20 cellular contexts compared by ENCODE assay signal in the genomic region with DNA sequence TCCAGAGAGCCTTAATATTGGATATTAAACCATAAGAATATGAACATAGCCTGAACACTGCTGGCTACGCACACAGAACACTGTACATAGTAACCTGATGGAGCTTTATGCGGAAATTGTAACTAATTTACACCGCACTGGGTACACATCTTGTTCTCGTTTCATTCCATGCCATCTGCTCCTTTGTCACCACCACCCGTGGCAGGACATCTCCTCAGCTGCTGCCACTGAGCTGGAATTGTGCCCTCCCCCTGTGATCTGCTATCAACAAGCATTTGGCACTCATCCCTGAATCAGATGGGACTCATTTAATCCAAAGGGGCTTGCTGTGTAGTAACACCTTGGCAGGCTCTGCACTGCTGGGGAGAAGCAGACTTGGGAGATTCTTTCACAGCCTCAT.
A peak's percentile ranks its signal among the peaks of the same experiment; 100 is the strongest.
DNase-seq lines count a peak whose midpoint lies in the region; TF ChIP-seq lines count a peak whose summit lies in the region.
"Had no signal": no experiment of that assay in that cellular context is flagged by ENCODE, and none has a peak within 500 bp of the region (broad histone marks: within the 10 kb centered on the region; RNA-seq: fewer than 3 reads in every experiment).

No MANE protein-coding gene starts in this region.

- H2BK15ac ChIP-seq in mesendoderm (replicated peaks; ENCODE audit: low read depth): no peak overlapping the region

- H3K18ac ChIP-seq in mesendoderm (ENCODE audit: low read length): no peak overlapping the region

- no peak overlapping the region for H2BK5ac ChIP-seq in mesendoderm (ENCODE audit: low read length)

- CTCF ChIA-PET in HEK293T (lab: Yijun Ruan, JAX): no interaction called here

- no peak overlapping the region for H3K23ac ChIP-seq in mesendoderm (ENCODE audit: low read length)

- H3K79me1 ChIP-seq in mesendoderm (ENCODE audit: low read length): no peaks in the 10 kb centered on the region

- H3K36me3 ChIP-seq in mesendoderm (ENCODE audit: control insufficient read depth, insufficient read depth, low read length): no peaks in the 10 kb centered on the region
- H3K36me3 ChIP-seq: HAP-1, heart left ventricle, left lung had no signal

- H3K79me2 ChIP-seq in mesendoderm (ENCODE audit: control insufficient read depth, insufficient read depth, low read length): no peaks in the 10 kb centered on the region

- DNase-seq in DMS153 (lab: John Stamatoyannopoulos, UW): peak; percentile 86
- peak; percentile 78 for DNase-seq in NCI-H1105 treated with DMSO at 0.1 percent for 48 hours (lab: John Stamatoyannopoulos, UW)
- DNase-seq in NCI-H446 treated with DMSO at 0.1 percent for 48 hours (lab: John Stamatoyannopoulos, UW): peak; percentile 35
- peak; percentile 76 for DNase-seq in mesendoderm
- no peak for DNase-seq in HCEC 1CT
- DNase-seq in HEK293T (ENCODE audit: extremely low spot score): no peak
- DNase-seq in amniotic stem cell (lab: John Stamatoyannopoulos, UW): no peak
- DNase-seq: activated CD4-positive, alpha-beta memory T cell treated with anti-CD3 and anti-CD28 coated beads for 36 hours; activated gamma-delta T cell treated with Interleukin-2 at 50 U/mL for 16 hours; activated T-cell treated with anti-CD3 and anti-CD28 coated beads for 4 hours; CD4-positive, alpha-beta memory T cell; dermis blood vessel endothelial cell; heart left ventricle; left lung; NCI-H146; NK-92 treated with Interleukin-12 subunit alpha and Interleukin-12 subunit beta, amount 100 ng/mL, for 24 hours; psoas muscle; stimulated activated CD4-positive, alpha-beta T cell treated with anti-CD3 and anti-CD28 coated beads, Interleukin-1b, Interleukin-23, amount 100 ng/mL, for 48 hours; stimulated activated naive CD4-positive, alpha-beta T cell had no signal

- POLR2A ChIA-PET in HEK293T (lab: Yijun Ruan, JAX): no interaction called here

- H3K56ac ChIP-seq in mesendoderm (ENCODE audit: low read length): no peak overlapping the region

- no peaks in the 10 kb centered on the region for H3K27me3 ChIP-seq in mesendoderm (ENCODE audit: insufficient read depth, low read length, poor library complexity)
- H3K27me3 ChIP-seq: left lung had no signal

- peaks cover 3% of the 10 kb centered on the region for H3K4me1 ChIP-seq in mesendoderm (ENCODE audit: control insufficient read depth, low read depth, low read length)
- H3K4me1 ChIP-seq: HAP-1, heart left ventricle, left lung, psoas muscle had no signal

- H4K8ac ChIP-seq in mesendoderm (ENCODE audit: low read depth, low read length): no peak overlapping the region

- no peak overlapping the region for H3K4me2 ChIP-seq in mesendoderm (ENCODE audit: low read length)

- H2BK120ac ChIP-seq in mesendoderm (ENCODE audit: low read depth, low read length): no peak overlapping the region

- no peak overlapping the region for H4K5ac ChIP-seq in mesendoderm (ENCODE audit: low read length)

- no peak overlapping the region for H3K9ac ChIP-seq in mesendoderm (ENCODE audit: low read length)

- no CpG with 5 or more reads among the region's 5 CpGs for WGBS in mesendoderm (ENCODE audit: extremely low coverage, insufficient coverage, low lambda C conversion rate)

- no peak overlapping the region for H3K4me3 ChIP-seq in mesendoderm (ENCODE audit: low read length)
- H3K4me3 ChIP-seq: HAP-1, heart left ventricle, left lung, psoas muscle had no signal

- H3K4ac ChIP-seq in mesendoderm (ENCODE audit: low read depth, low read length): no peak overlapping the region

- no peak overlapping the region for H2AK5ac ChIP-seq in mesendoderm (ENCODE audit: low read length)

- no peak overlapping the region for H3K27ac ChIP-seq in mesendoderm (ENCODE audit: low read depth, low read length)
- H3K27ac ChIP-seq: heart left ventricle, left lung, psoas muscle had no signal

TF ChIP-seq in HEK293T, 16 proteins besides CTCF, POLR2A, EP300 and RAD21:
- TF ChIP-seq HDGF (IDR thresholded peaks at IDR 0.05; ENCODE audit: borderline replicate concordance) (no peak), FOXA1 (IDR thresholded peaks at IDR 0.05) (no peak), L3MBTL2 (conservative IDR thresholded peaks at IDR 0.05) (no peak), CTBP1 (IDR thresholded peaks at IDR 0.05; ENCODE audit: borderline replicate concordance) (no peak), FOXK2 (IDR thresholded peaks at IDR 0.05) (no peak), ELF4 (IDR thresholded peaks at IDR 0.05) (no peak), BHLHE40 (IDR thresholded peaks at IDR 0.05; ENCODE audit: borderline replicate concordance) (no peak), ZNF384 (IDR thresholded peaks at IDR 0.05) (no peak), LEF1 (IDR thresholded peaks at IDR 0.05; ENCODE audit: borderline replicate concordance) (no peak)
- TF ChIP-seq, protein P1, sequence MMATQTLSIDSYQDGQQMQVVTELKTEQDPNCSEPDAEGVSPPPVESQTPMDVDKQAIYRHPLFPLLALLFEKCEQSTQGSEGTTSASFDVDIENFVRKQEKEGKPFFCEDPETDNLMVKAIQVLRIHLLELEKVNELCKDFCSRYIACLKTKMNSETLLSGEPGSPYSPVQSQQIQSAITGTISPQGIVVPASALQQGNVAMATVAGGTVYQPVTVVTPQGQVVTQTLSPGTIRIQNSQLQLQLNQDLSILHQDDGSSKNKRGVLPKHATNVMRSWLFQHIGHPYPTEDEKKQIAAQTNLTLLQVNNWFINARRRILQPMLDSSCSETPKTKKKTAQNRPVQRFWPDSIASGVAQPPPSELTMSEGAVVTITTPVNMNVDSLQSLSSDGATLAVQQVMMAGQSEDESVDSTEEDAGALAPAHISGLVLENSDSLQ (IDR thresholded peaks at IDR 0.05): no peak
TF ChIP-seq in HEK293T: peak in this region for 0.

Comparison
In these comparisons a context has a peak if more than half of its experiments do, and no peak if none do; other contexts are left out.
1. DNase-seq: peak in DMS153 (single experiment), NCI-H1105 treated with DMSO at 0.1 percent for 48 hours (single experiment), NCI-H446 treated with DMSO at 0.1 percent for 48 hours (single experiment) and mesendoderm (single experiment); none in HCEC 1CT (single experiment), HEK293T (single experiment) and amniotic stem cell (single experiment).